ENCODE assay signal across 35 cellular contexts in the genomic region with DNA sequence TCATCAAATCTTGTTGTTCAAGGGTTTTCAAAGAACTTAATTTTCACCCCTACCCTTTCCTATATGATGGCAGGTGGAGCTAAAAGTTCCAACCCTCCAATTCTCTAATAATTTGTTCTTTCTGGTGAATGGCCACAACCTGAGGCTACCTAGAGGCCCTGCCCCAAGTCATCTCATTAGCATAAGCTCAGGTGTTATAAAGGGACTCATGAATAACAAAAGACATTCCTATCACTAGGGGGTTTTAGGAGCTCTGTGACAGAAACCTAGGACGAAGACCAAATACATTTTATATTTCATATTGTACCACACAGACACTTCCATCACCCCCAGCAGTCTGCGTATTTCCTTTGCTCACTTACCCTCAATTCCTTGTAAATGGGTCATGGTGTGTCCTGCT.
"Had no signal": no experiment of that assay in that cellular context is flagged by ENCODE, and none has a peak within 500 bp of the region (broad histone marks: within the 10 kb centered on the region; RNA-seq: fewer than 3 reads in every experiment).

No MANE protein-coding gene starts in this region.

- H3K9me3 Mint-ChIP-seq: activated CD4-positive, alpha-beta memory T cell treated with anti-CD3 and anti-CD28 coated beads, Interleukin-2, amount 10 ng/mL, durations not matched to agents 7 days and 5 days; activated CD4-positive, alpha-beta T cell treated with anti-CD3 and anti-CD28 coated beads, Interleukin-2, amount 10 ng/mL, durations not matched to agents 7 days and 5 days; activated naive CD4-positive, alpha-beta T cell treated with anti-CD3 and anti-CD28 coated beads, Interleukin-2, amount 10 ng/mL, durations not matched to agents 7 days and 5 days; activated naive CD4-positive, alpha-beta T cell treated with anti-CD3 and anti-CD28 coated beads, Interleukin-2, amount 50 U/mL, for 24 hours; activated naive CD8-positive, alpha-beta T cell treated with anti-CD3 and anti-CD28 coated beads, Interleukin-2, amount 10 ng/mL, durations not matched to agents 7 days and 5 days; activated naive CD8-positive, alpha-beta T cell treated with anti-CD3 and anti-CD28 coated beads, Interleukin-2, amount 50 U/mL, for 24 hours; activated T-cell treated with anti-CD3 and anti-CD28 coated beads, Interleukin-2, amount 50 U/mL, for 24 hours; activated T-helper 2 cell treated with anti-CD3 and anti-CD28 coated beads, Interferon-gamma antibody, Interleukin-2, Interleukin-4, amounts not matched to agents 10 μg/mL and 5 μg/mL and 100 μg/mL, durations not matched to agents 14 hours and 24 hours and 36 hours; brain; T-helper 1 cell treated with Interleukin-12 subunit alpha and Interleukin-12 subunit beta and Interleukin-4 antibody, amounts not matched to agents 30 μg/mL and 1 μg/mL, for 36 hours; T-helper 2 cell treated with Interferon-gamma antibody and Interleukin-4, amounts not matched to agents 5 μg/mL and 100 μg/mL, for 36 hours had no signal

- H3K4me3 Mint-ChIP-seq: activated CD4-positive, alpha-beta memory T cell treated with anti-CD3 and anti-CD28 coated beads, Interleukin-2, amount 10 ng/mL, durations not matched to agents 7 days and 5 days; activated CD4-positive, alpha-beta T cell treated with anti-CD3 and anti-CD28 coated beads for 36 hours; activated CD4-positive, alpha-beta T cell treated with anti-CD3 and anti-CD28 coated beads, Interleukin-2, amount 10 ng/mL, durations not matched to agents 7 days and 5 days; activated CD8-positive, alpha-beta memory T cell treated with anti-CD3 and anti-CD28 coated beads, Interleukin-2, amount 10 ng/mL, durations not matched to agents 7 days and 5 days; activated CD8-positive, alpha-beta T cell treated with anti-CD3 and anti-CD28 coated beads, Interleukin-2, amount 10 ng/mL, durations not matched to agents 7 days and 5 days; activated naive CD4-positive, alpha-beta T cell treated with anti-CD3 and anti-CD28 coated beads, Interleukin-2, amount 10 ng/mL, durations not matched to agents 7 days and 5 days; activated naive CD4-positive, alpha-beta T cell treated with anti-CD3 and anti-CD28 coated beads, Interleukin-2, amount 50 U/mL, for 24 hours; activated naive CD8-positive, alpha-beta T cell; activated naive CD8-positive, alpha-beta T cell treated with anti-CD3 and anti-CD28 coated beads, Interleukin-2, amount 10 ng/mL, durations not matched to agents 7 days and 5 days; activated naive CD8-positive, alpha-beta T cell treated with anti-CD3 and anti-CD28 coated beads, Interleukin-2, amount 50 U/mL, for 24 hours; activated T-cell treated with anti-CD3 and anti-CD28 coated beads, Interleukin-2, amount 50 U/mL, for 24 hours; brain; central memory CD8-positive, alpha-beta T cell; T-helper 1 cell treated with Interleukin-12 subunit alpha and Interleukin-12 subunit beta and Interleukin-4 antibody, amounts not matched to agents 30 μg/mL and 1 μg/mL, for 36 hours; T-helper 2 cell treated with Interferon-gamma antibody and Interleukin-4, amounts not matched to agents 5 μg/mL and 100 μg/mL, for 36 hours had no signal

- H3K4me1 ChIP-seq: ascending aorta had no signal

- H3K27me3 Mint-ChIP-seq: activated CD4-positive, alpha-beta memory T cell treated with anti-CD3 and anti-CD28 coated beads, Interleukin-2, amount 10 ng/mL, durations not matched to agents 7 days and 5 days; activated CD4-positive, alpha-beta T cell treated with anti-CD3 and anti-CD28 coated beads for 36 hours; activated CD4-positive, alpha-beta T cell treated with anti-CD3 and anti-CD28 coated beads, Interleukin-2, amount 10 ng/mL, durations not matched to agents 7 days and 5 days; activated CD8-positive, alpha-beta memory T cell treated with anti-CD3 and anti-CD28 coated beads, Interleukin-2, amount 10 ng/mL, durations not matched to agents 7 days and 5 days; activated naive CD4-positive, alpha-beta T cell treated with anti-CD3 and anti-CD28 coated beads, Interleukin-2, amount 10 ng/mL, durations not matched to agents 7 days and 5 days; activated naive CD4-positive, alpha-beta T cell treated with anti-CD3 and anti-CD28 coated beads, Interleukin-2, amount 50 U/mL, for 24 hours; activated naive CD8-positive, alpha-beta T cell; activated naive CD8-positive, alpha-beta T cell treated with anti-CD3 and anti-CD28 coated beads, Interleukin-2, amount 10 ng/mL, durations not matched to agents 7 days and 5 days; activated naive CD8-positive, alpha-beta T cell treated with anti-CD3 and anti-CD28 coated beads, Interleukin-2, amount 50 U/mL, for 24 hours; activated T-cell treated with anti-CD3 and anti-CD28 coated beads, Interleukin-2, amount 50 U/mL, for 24 hours; central memory CD8-positive, alpha-beta T cell had no signal

- H3K4me3 ChIP-seq: ascending aorta, cardiac muscle cell had no signal

- DNase-seq: activated CD4-positive, alpha-beta memory T cell treated with anti-CD3 and anti-CD28 coated beads, Interleukin-2, amount 10 ng/mL, durations not matched to agents 7 days and 5 days; activated CD4-positive, alpha-beta T cell treated with anti-CD3 and anti-CD28 coated beads for 1 hour; activated CD4-positive, alpha-beta T cell treated with anti-CD3 and anti-CD28 coated beads for 36 hours; activated CD4-positive, alpha-beta T cell treated with anti-CD3 and anti-CD28 coated beads for 48 hours; activated CD4-positive, alpha-beta T cell treated with anti-CD3 and anti-CD28 coated beads, Interleukin-2, amount 10 ng/mL, durations not matched to agents 7 days and 5 days; activated CD4-positive, alpha-beta T cell treated with anti-CD3 and anti-CD28 coated beads, Interleukin-2, amount 50 U/mL, for 48 hours; activated CD4-positive, CD25-positive, alpha-beta regulatory T cell; activated CD8-positive, alpha-beta memory T cell treated with anti-CD3 and anti-CD28 coated beads for 24 hours; activated CD8-positive, alpha-beta memory T cell treated with anti-CD3 and anti-CD28 coated beads, Interleukin-2, amount 10 ng/mL, durations not matched to agents 7 days and 5 days; activated CD8-positive, alpha-beta memory T cell treated with anti-CD3 and anti-CD28 coated beads, Interleukin-2, amount 50 U/mL, for 48 hours; activated CD8-positive, alpha-beta T cell treated with anti-CD3 and anti-CD28 coated beads, Interleukin-2, amount 10 ng/mL, durations not matched to agents 7 days and 5 days; activated effector memory CD4-positive, alpha-beta T cell treated with Interleukin-2 at 50 U/mL for 16 hours; activated gamma-delta T cell; activated naive CD4-positive, alpha-beta T cell treated with anti-CD3 and anti-CD28 coated beads, Interleukin-2, amount 10 ng/mL, durations not matched to agents 7 days and 5 days; activated naive CD4-positive, alpha-beta T cell treated with Interleukin-2 at 50 U/mL for 16 hours; activated naive CD8-positive, alpha-beta T cell treated with anti-CD3 and anti-CD28 coated beads, Interleukin-2, amount 10 ng/mL, durations not matched to agents 7 days and 5 days; activated naive CD8-positive, alpha-beta T cell treated with anti-CD3 and anti-CD28 coated beads, Interleukin-2, amount 50 U/mL, for 24 hours; activated T-cell treated with anti-CD3 and anti-CD28 coated beads, Interleukin-2, amount 50 U/mL, for 24 hours; activated T-cell treated with anti-CD3 and anti-CD28 coated beads, Interleukin-2, amount 50 U/mL, for 48 hours; amygdala; anterior cingulate cortex; T-helper 1 cell; T-helper 2 cell; T-helper 9 cell had no signal

- H3K27me3 ChIP-seq: ascending aorta, cardiac muscle cell had no signal

- H3K27ac ChIP-seq: ascending aorta, cardiac muscle cell, VCaP had no signal

- H3K4me1 Mint-ChIP-seq: activated CD4-positive, alpha-beta memory T cell treated with anti-CD3 and anti-CD28 coated beads, Interleukin-2, amount 10 ng/mL, durations not matched to agents 7 days and 5 days; activated CD4-positive, alpha-beta T cell treated with anti-CD3 and anti-CD28 coated beads for 36 hours; activated CD4-positive, alpha-beta T cell treated with anti-CD3 and anti-CD28 coated beads, Interleukin-2, amount 10 ng/mL, durations not matched to agents 7 days and 5 days; activated CD8-positive, alpha-beta memory T cell treated with anti-CD3 and anti-CD28 coated beads, Interleukin-2, amount 10 ng/mL, durations not matched to agents 7 days and 5 days; activated naive CD4-positive, alpha-beta T cell treated with anti-CD3 and anti-CD28 coated beads, Interleukin-2, amount 10 ng/mL, durations not matched to agents 7 days and 5 days; activated naive CD4-positive, alpha-beta T cell treated with anti-CD3 and anti-CD28 coated beads, Interleukin-2, amount 50 U/mL, for 24 hours; activated naive CD8-positive, alpha-beta T cell treated with anti-CD3 and anti-CD28 coated beads, Interleukin-2, amount 10 ng/mL, durations not matched to agents 7 days and 5 days; activated naive CD8-positive, alpha-beta T cell treated with anti-CD3 and anti-CD28 coated beads, Interleukin-2, amount 50 U/mL, for 24 hours; brain; central memory CD8-positive, alpha-beta T cell had no signal

- H3K36me3 Mint-ChIP-seq: activated CD8-positive, alpha-beta memory T cell treated with anti-CD3 and anti-CD28 coated beads, Interleukin-2, amount 10 ng/mL, durations not matched to agents 7 days and 5 days; activated naive CD4-positive, alpha-beta T cell treated with anti-CD3 and anti-CD28 coated beads, Interleukin-2, amount 10 ng/mL, durations not matched to agents 7 days and 5 days; activated naive CD4-positive, alpha-beta T cell treated with anti-CD3 and anti-CD28 coated beads, Interleukin-2, amount 50 U/mL, for 24 hours; activated naive CD8-positive, alpha-beta T cell; activated naive CD8-positive, alpha-beta T cell treated with anti-CD3 and anti-CD28 coated beads, Interleukin-2, amount 10 ng/mL, durations not matched to agents 7 days and 5 days; brain had no signal

- H3K9me3 ChIP-seq: ascending aorta had no signal

- ATAC-seq: activated CD4-positive, alpha-beta T cell treated with anti-CD3 and anti-CD28 coated beads for 36 hours; activated CD4-positive, CD25-positive, alpha-beta regulatory T cell treated with anti-CD3 and anti-CD28 coated beads, Interleukin-2, amount 50 U/mL, for 24 hours; activated CD8-positive, alpha-beta memory T cell treated with anti-CD3 and anti-CD28 coated beads, Interleukin-2, amount 10 ng/mL, durations not matched to agents 7 days and 5 days; activated CD8-positive, alpha-beta T cell treated with anti-CD3 and anti-CD28 coated beads, Interleukin-2, amount 10 ng/mL, durations not matched to agents 7 days and 5 days; activated naive CD8-positive, alpha-beta T cell treated with anti-CD3 and anti-CD28 coated beads, Interleukin-2, amount 50 U/mL, for 24 hours had no signal

- H3K27ac Mint-ChIP-seq: activated CD4-positive, alpha-beta memory T cell treated with anti-CD3 and anti-CD28 coated beads, Interleukin-2, amount 10 ng/mL, durations not matched to agents 7 days and 5 days; activated CD4-positive, alpha-beta T cell treated with anti-CD3 and anti-CD28 coated beads for 36 hours; activated CD4-positive, alpha-beta T cell treated with anti-CD3 and anti-CD28 coated beads, Interleukin-2, amount 10 ng/mL, durations not matched to agents 7 days and 5 days; activated CD8-positive, alpha-beta memory T cell treated with anti-CD3 and anti-CD28 coated beads, Interleukin-2, amount 10 ng/mL, durations not matched to agents 7 days and 5 days; activated CD8-positive, alpha-beta T cell treated with anti-CD3 and anti-CD28 coated beads, Interleukin-2, amount 10 ng/mL, durations not matched to agents 7 days and 5 days; activated naive CD4-positive, alpha-beta T cell treated with anti-CD3 and anti-CD28 coated beads, Interleukin-2, amount 10 ng/mL, durations not matched to agents 7 days and 5 days; activated naive CD4-positive, alpha-beta T cell treated with anti-CD3 and anti-CD28 coated beads, Interleukin-2, amount 50 U/mL, for 24 hours; activated naive CD8-positive, alpha-beta T cell; activated naive CD8-positive, alpha-beta T cell treated with anti-CD3 and anti-CD28 coated beads, Interleukin-2, amount 10 ng/mL, durations not matched to agents 7 days and 5 days; activated naive CD8-positive, alpha-beta T cell treated with anti-CD3 and anti-CD28 coated beads, Interleukin-2, amount 50 U/mL, for 24 hours; activated T-cell treated with anti-CD3 and anti-CD28 coated beads, Interleukin-2, amount 50 U/mL, for 24 hours; activated T-helper 2 cell treated with anti-CD3 and anti-CD28 coated beads, Interferon-gamma antibody, Interleukin-2, Interleukin-4, amounts not matched to agents 10 μg/mL and 5 μg/mL and 100 μg/mL, durations not matched to agents 14 hours and 24 hours and 36 hours; brain; T-helper 1 cell treated with Interleukin-12 subunit alpha and Interleukin-12 subunit beta and Interleukin-4 antibody, amounts not matched to agents 30 μg/mL and 1 μg/mL, for 36 hours; T-helper 2 cell treated with Interferon-gamma antibody and Interleukin-4, amounts not matched to agents 5 μg/mL and 100 μg/mL, for 36 hours had no signal

- H3K36me3 ChIP-seq: ascending aorta, cardiac muscle cell had no signal
